Comparison of ENCODE assay signal across 16 cellular contexts in genomic region chr12:89861086-89861485, GRCh38.
DNase-seq lines count a peak whose midpoint lies in the region; ATAC-seq and FAIRE-seq lines count a peak whose summit lies in the region.
"Had no signal": no experiment of that assay in that cellular context is flagged by ENCODE, and none has a peak within 500 bp of the region (broad histone marks: within the 10 kb centered on the region; RNA-seq: fewer than 3 reads in every experiment).

No MANE protein-coding gene starts in this region.

- H3K9me3 ChIP-seq in small intestine (ENCODE audit: control insufficient read depth, low read depth), result no peaks in the 10 kb centered on the region

- FAIRE-seq in small intestine (lab: Jason Lieb, UNC), result no peak
- FAIRE-seq: GM18507 had no signal

- CTCF ChIA-PET in T-cell (lab: Charles Lee), result no interaction called here

- intact Hi-C loops in dendritic cell treated with granulocyte-macrophage colony-stimulating factor and Interleukin-4, amounts not matched to agents 40 ng/mL and 50 ng/mL, for 4 days (cut with micrococcal nuclease), result no loop called here

- peaks cover 5% of the 10 kb centered on the region for H3K36me3 Mint-ChIP-seq in T-cell
- H3K36me3 Mint-ChIP-seq in dendritic cell treated with granulocyte-macrophage colony-stimulating factor and Interleukin-4, amounts not matched to agents 40 ng/mL and 50 ng/mL, for 4 days (ENCODE audit: low read depth), result peaks cover 20% of the 10 kb centered on the region
- H3K36me3 Mint-ChIP-seq: naive B cell had no signal

- peaks cover 0 to 7% (median 4%) of the 10 kb centered on the region in 3 donors for H3K9me3 Mint-ChIP-seq in T-cell
- H3K9me3 Mint-ChIP-seq in dendritic cell treated with granulocyte-macrophage colony-stimulating factor and Interleukin-4, amounts not matched to agents 40 ng/mL and 50 ng/mL, for 4 days, result peaks cover 5% of the 10 kb centered on the region

- H3K27me3 ChIP-seq in small intestine (ENCODE audit: control insufficient read depth in 2 of 2, insufficient read depth in 2 of 2, low read length in 2 of 2), result no peaks in the 10 kb centered on the region

- no peak overlapping the region for H3K4me3 ChIP-seq in small intestine (ENCODE audit: low read depth in 1 of 2, low read length in 2 of 2)

- 69 to 90% (median 84%) methylated on average over 3 of the region's 3 CpGs for WGBS in small intestine, 3 donors

- H3K27ac ChIP-seq in small intestine (ENCODE audit: low read depth in 1 of 2, low read length in 1 of 2), result no peak overlapping the region
- H3K27ac ChIP-seq: C4-2B had no signal

- H3K4me3 Mint-ChIP-seq in T-cell, result no peak overlapping the region
- no peak overlapping the region for H3K4me3 Mint-ChIP-seq in dendritic cell treated with granulocyte-macrophage colony-stimulating factor and Interleukin-4, amounts not matched to agents 40 ng/mL and 50 ng/mL, for 4 days
- H3K4me3 Mint-ChIP-seq: T-helper 1 cell treated with Interleukin-12 subunit alpha and Interleukin-12 subunit beta and Interleukin-4 antibody, amounts not matched to agents 30 μg/mL and 1 μg/mL, for 36 hours had no signal

- peak; percentile 34 for DNase-seq in stimulated activated naive CD4-positive, alpha-beta T cell treated with Interleukin-2 at 50 U/mL for 16 hours (lab: John Stamatoyannopoulos, UW)
- DNase-seq in stimulated activated naive CD4-positive, alpha-beta T cell (lab: John Stamatoyannopoulos, UW), result no peak
- no peak for DNase-seq in T-cell
- no peak for DNase-seq in NOMO-1 treated with DMSO at 0.1 percent for 48 hours (lab: John Stamatoyannopoulos, UW; ENCODE audit: unreplicated experiment)
- DNase-seq in C1 segment of cervical spinal cord (lab: John Stamatoyannopoulos, UW), result no peak
- DNase-seq in NCI-H526 (lab: John Stamatoyannopoulos, UW), result no peak
- no peak for DNase-seq in small intestine
- DNase-seq: central memory CD4-positive, alpha-beta T cell; naive B cell; NCI-H187 treated with DMSO at 0.1 percent for 48 hours; NCI-H524; right cardiac atrium had no signal

- H3K27ac Mint-ChIP-seq in T-cell, result peak overlapping the region; percentile 89 to 95
- H3K27ac Mint-ChIP-seq in dendritic cell treated with granulocyte-macrophage colony-stimulating factor and Interleukin-4, amounts not matched to agents 40 ng/mL and 50 ng/mL, for 4 days, result peak overlapping the region; percentile 97

- ATAC-seq in T-cell (replicated peaks in 1 of 4), result no peak
- ATAC-seq: right cardiac atrium had no signal

- POLR2A ChIA-PET in T-cell (lab: Charles Lee), result interaction anchor here (0.7 to 1.0 kb wide), 2 partner anchors 23 to 33 kb away, joined by 3 read pairs; no protein-coding TSS in a partner anchor

- peaks cover 73 to 85% (median 80%) of the 10 kb centered on the region in 3 donors for H3K4me1 Mint-ChIP-seq in T-cell
- peaks cover 80% of the 10 kb centered on the region for H3K4me1 Mint-ChIP-seq in dendritic cell treated with granulocyte-macrophage colony-stimulating factor and Interleukin-4, amounts not matched to agents 40 ng/mL and 50 ng/mL, for 4 days (ENCODE audit: low read depth)

- no peaks in the 10 kb centered on the region for H3K36me3 ChIP-seq in small intestine (ENCODE audit: control insufficient read depth in 2 of 2, insufficient read depth in 2 of 2, low read length in 2 of 2)

- H3K4me1 ChIP-seq in small intestine (ENCODE audit: control insufficient read depth in 2 of 2, insufficient read depth in 1 of 2, low read depth in 1 of 2, low read length in 1 of 2), result no peaks in the 10 kb centered on the region

- no peaks in the 10 kb centered on the region for H3K27me3 Mint-ChIP-seq in T-cell
- no peaks in the 10 kb centered on the region for H3K27me3 Mint-ChIP-seq in dendritic cell treated with granulocyte-macrophage colony-stimulating factor and Interleukin-4, amounts not matched to agents 40 ng/mL and 50 ng/mL, for 4 days
- H3K27me3 Mint-ChIP-seq: naive B cell had no signal
